ENCODE assay signal across 1 cellular context in genomic region chr1:228148971-228149340, GRCh38.
TF ChIP-seq lines count a peak whose summit lies in the region.

No MANE protein-coding gene starts in this region.

TF ChIP-seq in HepG2, 621 proteins besides CTCF, POLR2A, EP300 and RAD21:
- TF ChIP-seq, protein P1, sequence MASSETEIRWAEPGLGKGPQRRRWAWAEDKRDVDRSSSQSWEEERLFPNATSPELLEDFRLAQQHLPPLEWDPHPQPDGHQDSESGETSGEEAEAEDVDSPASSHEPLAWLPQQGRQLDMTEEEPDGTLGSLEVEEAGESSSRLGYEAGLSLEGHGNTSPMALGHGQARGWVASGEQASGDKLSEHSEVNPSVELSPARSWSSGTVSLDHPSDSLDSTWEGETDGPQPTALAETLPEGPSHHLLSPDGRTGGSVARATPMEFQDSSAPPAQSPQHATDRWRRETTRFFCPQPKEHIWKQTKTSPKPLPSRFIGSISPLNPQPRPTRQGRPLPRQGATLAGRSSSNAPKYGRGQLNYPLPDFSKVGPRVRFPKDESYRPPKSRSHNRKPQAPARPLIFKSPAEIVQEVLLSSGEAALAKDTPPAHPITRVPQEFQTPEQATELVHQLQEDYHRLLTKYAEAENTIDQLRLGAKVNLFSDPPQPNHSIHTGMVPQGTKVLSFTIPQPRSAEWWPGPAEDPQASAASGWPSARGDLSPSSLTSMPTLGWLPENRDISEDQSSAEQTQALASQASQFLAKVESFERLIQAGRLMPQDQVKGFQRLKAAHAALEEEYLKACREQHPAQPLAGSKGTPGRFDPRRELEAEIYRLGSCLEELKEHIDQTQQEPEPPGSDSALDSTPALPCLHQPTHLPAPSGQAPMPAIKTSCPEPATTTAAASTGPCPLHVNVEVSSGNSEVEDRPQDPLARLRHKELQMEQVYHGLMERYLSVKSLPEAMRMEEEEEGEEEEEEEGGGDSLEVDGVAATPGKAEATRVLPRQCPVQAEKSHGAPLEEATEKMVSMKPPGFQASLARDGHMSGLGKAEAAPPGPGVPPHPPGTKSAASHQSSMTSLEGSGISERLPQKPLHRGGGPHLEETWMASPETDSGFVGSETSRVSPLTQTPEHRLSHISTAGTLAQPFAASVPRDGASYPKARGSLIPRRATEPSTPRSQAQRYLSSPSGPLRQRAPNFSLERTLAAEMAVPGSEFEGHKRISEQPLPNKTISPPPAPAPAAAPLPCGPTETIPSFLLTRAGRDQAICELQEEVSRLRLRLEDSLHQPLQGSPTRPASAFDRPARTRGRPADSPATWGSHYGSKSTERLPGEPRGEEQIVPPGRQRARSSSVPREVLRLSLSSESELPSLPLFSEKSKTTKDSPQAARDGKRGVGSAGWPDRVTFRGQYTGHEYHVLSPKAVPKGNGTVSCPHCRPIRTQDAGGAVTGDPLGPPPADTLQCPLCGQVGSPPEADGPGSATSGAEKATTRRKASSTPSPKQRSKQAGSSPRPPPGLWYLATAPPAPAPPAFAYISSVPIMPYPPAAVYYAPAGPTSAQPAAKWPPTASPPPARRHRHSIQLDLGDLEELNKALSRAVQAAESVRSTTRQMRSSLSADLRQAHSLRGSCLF (CRISPR knock-in tag; IDR thresholded peaks at IDR 0.05; ENCODE audit: borderline replicate concordance) = no peak
- 0 out of 2 replicates have a peak, but pooled peaks have one; percentile 36 for TF ChIP-seq HNRNPL (IDR thresholded peaks at IDR 0.05; ENCODE audit: low read depth, low read length)
